23 cellular contexts compared by ENCODE assay signal in genomic region chr1:228398741-228399461, GRCh38.
"Had no signal": no experiment of that assay in that cellular context is flagged by ENCODE, and none has a peak within 500 bp of the region (broad histone marks: within the 10 kb centered on the region; RNA-seq: fewer than 3 reads in every experiment).

No MANE protein-coding gene starts in this region.

- H3K27me3 Mint-ChIP-seq: activated naive CD8-positive, alpha-beta T cell treated with anti-CD3 and anti-CD28 coated beads for 36 hours had no signal

- H3K4me3 Mint-ChIP-seq: activated naive CD8-positive, alpha-beta T cell treated with anti-CD3 and anti-CD28 coated beads for 36 hours; activated T-cell treated with anti-CD3 and anti-CD28 coated beads, Interleukin-2, amount 50 U/mL, for 72 hours; nephron had no signal

- H3K36me3 ChIP-seq: WERI-Rb-1 had no signal

- H3K4me2 ChIP-seq: hepatocyte had no signal

- DNase-seq: activated CD4-positive, alpha-beta T cell treated with anti-CD3 and anti-CD28 coated beads for 1 hour; activated CD4-positive, alpha-beta T cell treated with anti-CD3 and anti-CD28 coated beads, Interleukin-2, amount 50 U/mL, for 48 hours; activated CD8-positive, alpha-beta memory T cell treated with anti-CD3 and anti-CD28 coated beads, Interleukin-2, amount 50 U/mL, for 4 hours; activated gamma-delta T cell treated with Interleukin-2 at 50 U/mL for 16 hours; activated naive CD8-positive, alpha-beta T cell treated with anti-CD3 and anti-CD28 coated beads for 36 hours; activated T-cell treated with anti-CD3 and anti-CD28 coated beads, Interleukin-2, amount 50 U/mL, for 72 hours; amygdala; foreskin keratinocyte; left colon; midbrain; nucleus accumbens; stimulated activated CD4-positive, alpha-beta T cell treated with anti-CD3 and anti-CD28 coated beads, Interleukin-2, amount 100 ng/mL, for 24 hours; stimulated activated naive CD8-positive, alpha-beta T cell treated with anti-CD3 and anti-CD28 coated beads, Interleukin-15, Interleukin-2, amounts not matched to agents 100 U/mL and 50 U/mL, for 24 hours; substantia nigra; SW 1271; WERI-Rb-1 had no signal

- H3K27ac Mint-ChIP-seq: activated naive CD8-positive, alpha-beta T cell treated with anti-CD3 and anti-CD28 coated beads for 36 hours; nephron had no signal

- H3K4me3 ChIP-seq: cardiac muscle cell, dorsolateral prefrontal cortex, hepatocyte, lung, tibial nerve, vagina had no signal

- H3K9me3 ChIP-seq: tibial nerve, vagina had no signal

- H3K27ac ChIP-seq: cardiac muscle cell, foreskin keratinocyte, hepatocyte, tibial nerve, vagina, WERI-Rb-1 had no signal

- H3K4me1 ChIP-seq: foreskin keratinocyte had no signal

- H3K4me1 Mint-ChIP-seq: nephron had no signal

- H2AFZ ChIP-seq: hepatocyte had no signal

- H3K9me3 Mint-ChIP-seq: activated naive CD8-positive, alpha-beta T cell treated with anti-CD3 and anti-CD28 coated beads for 36 hours; activated T-cell treated with anti-CD3 and anti-CD28 coated beads, Interleukin-2, amount 50 U/mL, for 72 hours; nephron had no signal

- H3K27me3 ChIP-seq: cardiac muscle cell, dorsolateral prefrontal cortex, foreskin keratinocyte, hepatocyte, tibial nerve, vagina had no signal

- ATAC-seq: activated T-cell treated with anti-CD3 and anti-CD28 coated beads, Interleukin-2, amount 50 U/mL, for 72 hours; foreskin keratinocyte; left colon; stimulated activated naive CD8-positive, alpha-beta T cell treated with anti-CD3 and anti-CD28 coated beads, Interleukin-15, Interleukin-2, amounts not matched to agents 100 U/mL and 50 U/mL, for 24 hours had no signal
